In the genomic region with DNA sequence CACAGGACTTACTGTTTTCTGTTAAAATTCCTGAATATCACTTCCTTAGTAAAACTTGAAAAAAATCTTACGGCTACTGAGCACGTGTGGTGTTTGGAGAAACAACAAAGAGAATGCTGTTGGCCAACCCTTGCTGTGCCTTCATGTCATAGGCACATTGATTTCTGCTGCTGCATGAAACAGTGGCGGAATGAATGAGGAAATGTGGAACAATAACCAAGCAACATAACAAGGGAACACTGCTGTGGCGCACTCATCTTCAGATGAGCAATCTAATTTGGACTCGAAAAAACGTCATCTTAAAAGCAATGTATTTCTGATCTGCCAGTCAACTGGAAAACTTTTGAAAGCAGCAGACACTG, we compare ENCODE assay signal across 20 cellular contexts.
DNase-seq lines count a peak whose midpoint lies in the region; TF ChIP-seq lines count a peak whose summit lies in the region.
"Had no signal": no experiment of that assay in that cellular context is flagged by ENCODE, and none has a peak within 500 bp of the region (broad histone marks: within the 10 kb centered on the region; RNA-seq: fewer than 3 reads in every experiment).

No MANE protein-coding gene starts in this region.

- H3K79me2 ChIP-seq in Loucy (ENCODE audit: insufficient read depth, low read length) = no peaks in the 10 kb centered on the region

- H3K27ac ChIP-seq in iPS DF 6.9 (ENCODE audit: low read length) (peak overlapping the region; percentile 76), neutrophil (peak overlapping the region; percentile 63)
- H3K27ac ChIP-seq: GM23248, right lobe of liver had no signal

- H3K9me3 ChIP-seq in Loucy (ENCODE audit: insufficient read depth, low read depth, low read length) = no peaks in the 10 kb centered on the region
- no peaks in the 10 kb centered on the region; the same call in 1 of the 2 replicates for H3K9me3 ChIP-seq in iPS DF 6.9 (ENCODE audit: control insufficient read depth, insufficient read depth, low read length)
- no peaks in the 10 kb centered on the region for H3K9me3 ChIP-seq in neutrophil
- H3K9me3 ChIP-seq: right lobe of liver had no signal

- TF ChIP-seq CTCF in Loucy (conservative IDR thresholded peaks at IDR 0.05; ENCODE audit: low read length) (no peak), neutrophil (IDR thresholded peaks at IDR 0.05) (no peak)

- H3F3A ChIP-seq in Loucy (ENCODE audit: low read depth) = peaks cover 11% of the 10 kb centered on the region

- H3K27me3 ChIP-seq in Loucy (ENCODE audit: insufficient read depth, low read length, poor library complexity, severe bottlenecking) = no peaks in the 10 kb centered on the region
- no peaks in the 10 kb centered on the region for H3K27me3 ChIP-seq in iPS DF 6.9 (ENCODE audit: control insufficient read depth, insufficient read depth, low read length)
- H3K27me3 ChIP-seq in neutrophil = no peaks in the 10 kb centered on the region
- H3K27me3 ChIP-seq: right lobe of liver had no signal

- no CpG with 5 or more reads among the region's 6 CpGs for WGBS in iPS DF 6.9 (ENCODE audit: insufficient coverage, insufficient read length)

- DNase-seq in CD1c-positive myeloid dendritic cell (ENCODE audit: extremely low spot score) = peak; percentile 8
- DNase-seq in iPS DF 6.9 (ENCODE audit: low read depth, low spot score) = no peak
- no peak for DNase-seq in D341Med (ENCODE audit: low spot score)
- DNase-seq in NCI-H2081 treated with DMSO at 0.1 percent for 48 hours (lab: John Stamatoyannopoulos, UW) = no peak
- DNase-seq in DMS 273 treated with DMSO at 0.1 percent for 48 hours (lab: John Stamatoyannopoulos, UW) = no peak
- no peak for DNase-seq in NK-92 treated with Interleukin-12 subunit alpha and Interleukin-12 subunit beta, amount 100 ng/mL, for 24 hours (lab: John Stamatoyannopoulos, UW)
- DNase-seq: ACHN; activated CD8-positive, alpha-beta T cell treated with anti-CD3 and anti-CD28 coated beads for 36 hours; amniotic stem cell; DMS79 treated with DMSO at 0.1 percent for 48 hours; effector CD4-positive, alpha-beta T cell; erythroblast; GM23248; NCI-H1436; NCI-H2081; right lobe of liver; SHP77 treated with DMSO at 0.1 percent for 48 hours; stimulated activated naive CD8-positive, alpha-beta T cell treated with anti-CD3 and anti-CD28 coated beads, Interleukin-15, amount 100 ng/mL, for 72 hours had no signal

- peak overlapping the region; percentile 83 for H3K4me2 ChIP-seq in Loucy (ENCODE audit: low read depth, low read length, poor library complexity, severe bottlenecking)

- H3K9ac ChIP-seq in Loucy (ENCODE audit: low read depth, low read length, poor library complexity, severe bottlenecking) = peak overlapping the region; percentile 34
- H3K9ac ChIP-seq: GM23248 had no signal

- H3K36me3 ChIP-seq in Loucy (ENCODE audit: insufficient read depth, low read length) (no peaks in the 10 kb centered on the region), iPS DF 6.9 (ENCODE audit: control insufficient read depth, insufficient read depth, low read length) (no peaks in the 10 kb centered on the region), neutrophil (no peaks in the 10 kb centered on the region)
- H3K36me3 ChIP-seq: right lobe of liver had no signal

- H3K4me1 ChIP-seq in Loucy (ENCODE audit: insufficient read depth, low read length, poor library complexity, severe bottlenecking) = peaks cover 61% of the 10 kb centered on the region
- H3K4me1 ChIP-seq in iPS DF 6.9 (ENCODE audit: control insufficient read depth, insufficient read depth, low read length) = peaks cover 11% of the 10 kb centered on the region
- peaks cover 67 to 77% of the 10 kb centered on the region in 2 experiments for H3K4me1 ChIP-seq in neutrophil (ENCODE audit: control insufficient read depth in 1 of 2, insufficient read depth in 1 of 2, low read depth in 1 of 2, low read length in 1 of 2)

- peak overlapping the region; percentile 26; the same call in 1 of the 2 replicates for H2AFZ ChIP-seq in Loucy (ENCODE audit: low read length)
- H2AFZ ChIP-seq: GM23248 had no signal

- no peaks in the 10 kb centered on the region for H4K20me1 ChIP-seq in Loucy (ENCODE audit: insufficient read depth, low read length, poor library complexity, severe bottlenecking)

- H3K9me2 ChIP-seq in Loucy (replicated peaks; ENCODE audit: low read depth, low read length) = no peaks in the 10 kb centered on the region

- H3K4me3 ChIP-seq in Loucy (ENCODE audit: low read length, poor library complexity, severe bottlenecking) = peak overlapping the region; percentile 62
- no peak overlapping the region for H3K4me3 ChIP-seq in iPS DF 6.9 (ENCODE audit: low read length)
- no peak overlapping the region for H3K4me3 ChIP-seq in neutrophil (ENCODE audit: low read depth in 1 of 2, low read length in 1 of 2)
- H3K4me3 ChIP-seq: GM23248, right lobe of liver had no signal
